3 cellular contexts compared by ENCODE assay signal in genomic region chr22:35491908-35492380, GRCh38.
TF ChIP-seq lines count a peak whose summit lies in the region.

No MANE protein-coding gene starts in this region.

TF ChIP-seq in A549, 52 proteins besides CTCF, POLR2A, EP300 and RAD21:
- TF ChIP-seq HEYL (CRISPR knock-in tag; IDR thresholded peaks at IDR 0.05) (no peak), MAX (IDR thresholded peaks at IDR 0.05) (0 out of 2 replicates have a peak, but pooled peaks have one; percentile 24)
TF ChIP-seq in A549: peak in this region for 1.

TF ChIP-seq in IMR-90, 13 proteins besides CTCF, POLR2A, EP300 and RAD21:
- no peak for TF ChIP-seq MAFK (IDR thresholded peaks at IDR 0.05; ENCODE audit: low read depth, low read length)
- no peak for TF ChIP-seq NFE2L2 (IDR thresholded peaks at IDR 0.05; ENCODE audit: low read depth, low read length)
- TF ChIP-seq BHLHE40 (IDR thresholded peaks at IDR 0.05; ENCODE audit: low read depth, low read length): no peak
- TF ChIP-seq MXI1 (IDR thresholded peaks at IDR 0.05; ENCODE audit: borderline replicate concordance, low read depth, low read length): no peak
- no peak for TF ChIP-seq USF2 (IDR thresholded peaks at IDR 0.05; ENCODE audit: low read depth, low read length)
- TF ChIP-seq SMC3 (IDR thresholded peaks at IDR 0.05; ENCODE audit: low read depth, low read length): no peak
- no peak for TF ChIP-seq CHD1 (IDR thresholded peaks at IDR 0.05; ENCODE audit: low read depth, low read length)
- no peak for TF ChIP-seq FOS (IDR thresholded peaks at IDR 0.05; ENCODE audit: low read depth, low read length)
- no peak for TF ChIP-seq RCOR1 (IDR thresholded peaks at IDR 0.05; ENCODE audit: insufficient replicate concordance, low read length)
TF ChIP-seq in IMR-90: peak in this region for 0.

TF ChIP-seq in liver, 16 proteins besides CTCF, POLR2A, EP300 and RAD21:
- no peak for TF ChIP-seq FOXA2 (IDR thresholded peaks at IDR 0.05)
- no peak for TF ChIP-seq JUND (IDR thresholded peaks at IDR 0.05)
- TF ChIP-seq NR2F2 (IDR thresholded peaks at IDR 0.05): peak; percentile 62
- peak; percentile 19 to 34 for TF ChIP-seq GABPA (IDR thresholded peaks at IDR 0.05 in 1 of 2, conservative IDR thresholded peaks at IDR 0.05 in 1 of 2)
- TF ChIP-seq EGR1 (IDR thresholded peaks at IDR 0.05; ENCODE audit: low read depth in 2 of 2): no peak
- TF ChIP-seq HNF4G (IDR thresholded peaks at IDR 0.05): no peak
